25 cellular contexts compared by ENCODE assay signal in genomic region chr1:204935155-204935554, GRCh38.
"Had no signal": no experiment of that assay in that cellular context is flagged by ENCODE, and none has a peak within 500 bp of the region (broad histone marks: within the 10 kb centered on the region; RNA-seq: fewer than 3 reads in every experiment).

No MANE protein-coding gene starts in this region.

- H3K9me3 ChIP-seq: ovary, psoas muscle, right lobe of liver, sigmoid colon, suprapubic skin, testis, tibial artery, transverse colon, upper lobe of right lung, uterus had no signal

- H3K4me3 ChIP-seq: neural progenitor cell, ovary, psoas muscle, right lobe of liver, sigmoid colon, suprapubic skin, testis, tibial artery, transverse colon, upper lobe of right lung, uterus had no signal

- H2AFZ ChIP-seq: neural progenitor cell, parathyroid adenoma had no signal

- H3K36me3 ChIP-seq: neural progenitor cell, ovary, right lobe of liver, sigmoid colon, suprapubic skin, tibial artery, transverse colon, upper lobe of right lung, uterus had no signal

- ATAC-seq: natural killer cell; psoas muscle; right cardiac atrium; right lobe of liver; stimulated activated memory B cell treated with anti-CD40 and anti-IgM and Interleukin-4, amounts not matched to agents 10 μg/mL and 1 μg/mL and 100 μg/mL, for 72 hours; stimulated activated naive CD8-positive, alpha-beta T cell treated with anti-CD3 and anti-CD28 coated beads, Interleukin-15, amount 100 ng/mL, for 72 hours; stimulated activated naive CD8-positive, alpha-beta T cell treated with anti-CD3 and anti-CD28 coated beads, Interleukin-15, Interleukin-2, amounts not matched to agents 100 U/mL and 50 U/mL, for 24 hours; upper lobe of right lung had no signal

- H3K27me3 ChIP-seq: neural progenitor cell, ovary, right lobe of liver, sigmoid colon, suprapubic skin, testis, tibial artery, transverse colon, uterus had no signal

- H3K4me1 ChIP-seq: neural progenitor cell, parathyroid adenoma, psoas muscle, right lobe of liver, sigmoid colon, suprapubic skin, testis, tibial artery, transverse colon, upper lobe of right lung, uterus had no signal

- DNase-seq: natural killer cell; occipital lobe; ovary; psoas muscle; right cardiac atrium; small intestine; stimulated activated CD4-positive, alpha-beta T cell treated with anti-CD3 and anti-CD28 coated beads, Interleukin-15, amount 100 ng/mL, for 24 hours; stimulated activated CD4-positive, alpha-beta T cell treated with anti-CD3 and anti-CD28 coated beads, Interleukin-4, amount 100 ng/mL, for 1 hour; stimulated activated CD4-positive, alpha-beta T cell treated with anti-CD3 and anti-CD28 coated beads, Interleukin-4, amount 100 ng/mL, for 4 hours; stimulated activated CD8-positive, alpha-beta memory T cell treated with anti-CD3 and anti-CD28 coated beads, Interleukin-4, amount 100 ng/mL, for 48 hours; stimulated activated naive CD4-positive, alpha-beta T cell; stimulated activated naive CD8-positive, alpha-beta T cell treated with anti-CD3 and anti-CD28 coated beads, Interleukin-15, amount 100 ng/mL, for 72 hours; stimulated activated naive CD8-positive, alpha-beta T cell treated with anti-CD3 and anti-CD28 coated beads, Interleukin-15, Interleukin-2, amounts not matched to agents 100 U/mL and 50 U/mL, for 24 hours; substantia nigra; testis; tibial artery; transverse colon; upper lobe of right lung; uterus had no signal

- H3K27ac ChIP-seq: neural progenitor cell, ovary, parathyroid adenoma, psoas muscle, right lobe of liver, sigmoid colon, suprapubic skin, testis, tibial artery, transverse colon, upper lobe of right lung, uterus had no signal

- FAIRE-seq: small intestine had no signal

- H3K4me2 ChIP-seq: neural progenitor cell had no signal

- H3K9ac ChIP-seq: neural progenitor cell, parathyroid adenoma had no signal

- H3K79me2 ChIP-seq: parathyroid adenoma had no signal
